In the genomic region with DNA sequence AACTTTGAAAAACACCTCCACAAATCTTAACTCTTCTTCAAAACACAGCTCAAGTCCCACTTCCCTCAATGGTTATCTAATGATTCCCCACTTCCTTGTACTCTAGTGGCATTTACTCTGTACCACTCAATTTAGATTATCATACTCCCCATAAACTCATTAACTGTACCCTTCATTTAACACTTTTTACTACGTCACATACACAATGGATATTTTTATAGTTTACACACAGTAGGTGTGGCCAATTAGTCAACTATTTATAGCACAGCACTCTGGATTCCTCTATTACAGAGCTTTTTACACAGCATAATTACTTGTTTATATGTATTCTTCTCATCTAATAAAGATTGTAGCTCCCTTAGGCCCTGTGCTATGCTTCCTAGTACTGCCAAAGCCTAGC, we compare ENCODE assay signal across 21 cellular contexts.
"Had no signal": no experiment of that assay in that cellular context is flagged by ENCODE, and none has a peak within 500 bp of the region (broad histone marks: within the 10 kb centered on the region; RNA-seq: fewer than 3 reads in every experiment).

No MANE protein-coding gene starts in this region.

- H3K27ac ChIP-seq: foreskin keratinocyte, hepatocyte, left ventricle myocardium inferior, neutrophil, stomach, thoracic aorta, transverse colon had no signal

- H3K4me3 ChIP-seq: hepatocyte, left ventricle myocardium inferior, lung, stomach, thoracic aorta, transverse colon had no signal

- FAIRE-seq: colon, endothelial cell of umbilical vein had no signal

- H3K4me1 ChIP-seq: foreskin keratinocyte had no signal

- DNase-seq: cerebellar nuclear complex; erythroblast; foreskin keratinocyte; kidney glomerular epithelial cell; left ventricle myocardium inferior; mesendoderm; naive thymus-derived CD8-positive, alpha-beta T cell; posterior cingulate gyrus; stimulated activated CD4-positive, alpha-beta T cell treated with anti-CD3 and anti-CD28 coated beads, Interleukin-2, amount 100 ng/mL, for 24 hours; stimulated activated CD4-positive, alpha-beta T cell treated with anti-CD3 and anti-CD28 coated beads, Interleukin-4, amount 100 ng/mL, for 4 hours; stimulated activated naive CD4-positive, alpha-beta T cell; stomach; substantia nigra; transverse colon had no signal

- ATAC-seq: foreskin keratinocyte; naive thymus-derived CD8-positive, alpha-beta T cell; sciatic nerve had no signal

- H3K36me3 ChIP-seq: thoracic aorta, transverse colon had no signal

- H3K9me3 ChIP-seq: left ventricle myocardium inferior, neutrophil, stomach, thoracic aorta, transverse colon had no signal

- H3K27me3 ChIP-seq: foreskin keratinocyte, hepatocyte, neutrophil, stomach, transverse colon had no signal
